11 cellular contexts compared by ENCODE assay signal in the genomic region with DNA sequence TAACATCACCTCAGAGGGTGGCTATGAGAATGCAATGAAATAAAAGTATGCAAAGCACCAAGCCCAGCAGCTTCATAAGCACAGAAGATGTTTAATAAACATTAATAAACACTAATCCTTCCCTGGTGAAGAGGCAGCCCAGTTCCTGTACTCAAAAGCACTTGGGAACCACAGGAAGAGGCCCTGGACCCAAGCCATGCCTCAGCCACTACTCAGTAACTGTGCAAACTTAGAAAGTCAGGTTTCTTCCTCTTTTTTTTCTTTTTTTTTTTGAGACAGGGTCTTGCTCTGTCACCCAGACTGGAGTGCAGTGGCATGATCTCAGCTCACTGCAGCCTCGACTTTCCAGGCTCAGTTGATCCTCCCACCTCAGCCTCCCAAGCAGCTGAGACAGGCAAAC. TPM values are rescaled to one million over a fixed set of nuclear protein-coding genes. Genes with fewer than 3 reads are reported as not detected.
DNase-seq lines count a peak whose midpoint lies in the region; ATAC-seq and TF ChIP-seq lines count a peak whose summit lies in the region.
"Had no signal": no experiment of that assay in that cellular context is flagged by ENCODE, and none has a peak within 500 bp of the region (broad histone marks: within the 10 kb centered on the region; RNA-seq: fewer than 3 reads in every experiment).

No MANE protein-coding gene starts in this region.

- ATAC-seq in stimulated activated naive CD8-positive, alpha-beta T cell treated with anti-CD3 and anti-CD28 coated beads, Interleukin-15, Interleukin-2, amounts not matched to agents 100 U/mL and 50 U/mL, for 24 hours, result no peak
- ATAC-seq in Panc1, result no peak
- ATAC-seq in upper lobe of right lung, result peak; percentile 66
- ATAC-seq in HG03135 (IDR thresholded peaks at IDR 0.05; ENCODE audit: unreplicated experiment), result no peak

- CTCF ChIA-PET in Panc1 (lab: Charles Lee), result no interaction called here

- peaks cover 60% of the 10 kb centered on the region for H3K36me3 Mint-ChIP-seq in stimulated activated naive CD8-positive, alpha-beta T cell treated with anti-CD3 and anti-CD28 coated beads, Interleukin-15, Interleukin-2, amounts not matched to agents 100 ng/mL and 50 ng/mL, for 24 hours (ENCODE audit: low read depth)

- peaks cover 91% of the 10 kb centered on the region for H3K4me1 Mint-ChIP-seq in stimulated activated naive CD8-positive, alpha-beta T cell treated with anti-CD3 and anti-CD28 coated beads, Interleukin-15, Interleukin-2, amounts not matched to agents 100 ng/mL and 50 ng/mL, for 24 hours (ENCODE audit: low read depth)

- no TSS peak for BruUV-seq in Panc1 (replicated peaks; lab: Mats Ljungman, UMichigan)

- no peak for TF ChIP-seq CTCF in Panc1 (IDR thresholded peaks at IDR 0.05)
- no peak for TF ChIP-seq CTCF in fibroblast of pulmonary artery (IDR thresholded peaks at IDR 0.05; ENCODE audit: low read length, missing control alignments)
- no peak for TF ChIP-seq CTCF in upper lobe of right lung (IDR thresholded peaks at IDR 0.05)

- H3K27me3 ChIP-seq in Panc1 (ENCODE audit: control insufficient read depth, insufficient read depth, low read length) (no peaks in the 10 kb centered on the region), upper lobe of right lung (no peaks in the 10 kb centered on the region)

- H3K27me3 Mint-ChIP-seq in stimulated activated naive CD8-positive, alpha-beta T cell treated with anti-CD3 and anti-CD28 coated beads, Interleukin-15, Interleukin-2, amounts not matched to agents 100 ng/mL and 50 ng/mL, for 24 hours, result no peaks in the 10 kb centered on the region

- no peak overlapping the region for H3K4me3 Mint-ChIP-seq in stimulated activated naive CD8-positive, alpha-beta T cell treated with anti-CD3 and anti-CD28 coated beads, Interleukin-15, Interleukin-2, amounts not matched to agents 100 ng/mL and 50 ng/mL, for 24 hours

- intact Hi-C loops in Panc1 (cut with micrococcal nuclease; ENCODE audit: unreplicated experiment) (no loop called here), upper lobe of right lung (cut with DNase I) (no loop called here)

- H3K4me3 ChIP-seq in Panc1 (ENCODE audit: low read depth in 2 of 2, low read length in 2 of 2) (no peak overlapping the region), fibroblast of pulmonary artery (replicated peaks; ENCODE audit: low read depth, low read length) (no peak overlapping the region), upper lobe of right lung (no peak overlapping the region)
- H3K4me3 ChIP-seq: coronary artery, thoracic aorta had no signal

- H3K36me3 ChIP-seq in Panc1 (ENCODE audit: control insufficient read depth, insufficient read depth, low read length) (no peaks in the 10 kb centered on the region; the same call in 1 of the 2 replicates), upper lobe of right lung (peaks cover 4% of the 10 kb centered on the region)
- H3K36me3 ChIP-seq: thoracic aorta had no signal

- no peak for DNase-seq in stimulated activated naive CD8-positive, alpha-beta T cell treated with anti-CD3 and anti-CD28 coated beads, Interleukin-15, Interleukin-2, amounts not matched to agents 100 U/mL and 50 U/mL, for 24 hours
- DNase-seq in Panc1 (ENCODE audit: low read depth, low spot score) (no peak), fibroblast of pulmonary artery (ENCODE audit: low read depth) (peak; percentile 33), upper lobe of right lung (peak; percentile 78), RKO (ENCODE audit: low spot score) (no peak), globus pallidus (ENCODE audit: low spot score) (no peak)
- DNase-seq: NCI-H1417 treated with DMSO at 0.1 percent for 48 hours had no signal

- H3K27ac Mint-ChIP-seq in stimulated activated naive CD8-positive, alpha-beta T cell treated with anti-CD3 and anti-CD28 coated beads, Interleukin-15, Interleukin-2, amounts not matched to agents 100 ng/mL and 50 ng/mL, for 24 hours, result peak overlapping the region; percentile 1

- in situ Hi-C loops in Panc1 (cut with HindIII; ENCODE audit: low pct_unique_long_range_greater_than_20kb, low sequenced_read_pairs), result no loop called here

- POLR2A ChIA-PET in Panc1 (lab: Charles Lee), result no interaction called here

- no peaks in the 10 kb centered on the region for H3K9me3 Mint-ChIP-seq in stimulated activated naive CD8-positive, alpha-beta T cell treated with anti-CD3 and anti-CD28 coated beads, Interleukin-15, Interleukin-2, amounts not matched to agents 100 ng/mL and 50 ng/mL, for 24 hours

- H3K9me3 ChIP-seq in Panc1 (ENCODE audit: control insufficient read depth, insufficient read depth, low read depth, low read length), result no peaks in the 10 kb centered on the region
- no peaks in the 10 kb centered on the region for H3K9me3 ChIP-seq in upper lobe of right lung
- H3K9me3 ChIP-seq: thoracic aorta had no signal

- peaks cover 72% of the 10 kb centered on the region for H3K4me1 ChIP-seq in Panc1 (ENCODE audit: control insufficient read depth, insufficient read depth, low read length)
- peaks cover 80% of the 10 kb centered on the region for H3K4me1 ChIP-seq in upper lobe of right lung

- H3K27ac ChIP-seq in Panc1 (ENCODE audit: low read length) (peak overlapping the region; percentile 58), upper lobe of right lung (no peak overlapping the region)

RNA-seq across cellular contexts. Expression of a gene that starts 5.3 kb away (rescaled TPM):
- 113 TPM for total RNA-seq in Panc1 (2021; ENCODE audit: unreplicated experiment)
- 75.4 TPM for polyA plus RNA-seq in Panc1 (2012; ENCODE audit: insufficient read length)
- total RNA-seq in upper lobe of right lung, result 81.6 TPM

Comparison
In these comparisons a context has a peak if more than half of its experiments do, and no peak if none do; other contexts are left out.
1. DNase-seq: peak in fibroblast of pulmonary artery (single experiment) and upper lobe of right lung (single experiment); none in stimulated activated naive CD8-positive, alpha-beta T cell treated with anti-CD3 and anti-CD28 coated beads, Interleukin-15, Interleukin-2, amounts not matched to agents 100 U/mL and 50 U/mL, for 24 hours (single experiment), Panc1 (single experiment), RKO (single experiment) and globus pallidus (single experiment).